Comparison of ENCODE assay signal across 1 cellular context in the genomic region with DNA sequence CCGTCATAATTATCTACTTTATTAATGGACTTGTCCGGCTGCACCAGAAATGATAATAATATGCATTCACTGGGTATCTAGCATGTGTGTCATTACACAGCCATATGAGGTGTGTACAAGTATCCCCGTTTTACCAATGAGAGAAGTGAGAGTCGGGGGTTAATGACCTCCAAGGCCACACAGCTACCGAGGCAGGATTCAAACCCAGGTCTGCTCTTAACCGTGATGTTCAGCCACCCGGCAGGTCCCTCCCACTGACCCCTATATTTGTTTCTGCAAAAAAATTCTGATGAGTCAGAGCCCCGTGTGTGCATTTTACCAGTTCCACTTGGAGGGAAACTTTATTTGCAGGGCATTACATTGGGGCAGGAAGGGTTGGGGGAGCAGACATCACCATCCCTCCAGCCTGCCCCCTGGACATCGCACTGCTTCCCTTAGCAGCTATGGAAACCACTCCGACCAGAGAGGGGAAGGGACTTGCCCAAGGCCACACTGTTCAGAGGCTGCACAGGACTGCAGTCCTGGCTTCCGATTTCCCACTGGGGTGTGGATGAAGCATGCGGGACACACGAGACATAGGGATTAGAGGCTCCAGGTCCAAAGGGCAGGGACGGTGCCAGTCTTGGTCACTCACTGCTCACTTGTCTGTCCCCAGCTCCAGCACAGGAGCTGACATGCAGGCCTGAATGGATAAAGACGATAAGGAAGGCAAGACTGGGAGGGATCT.
TF ChIP-seq lines count a peak whose summit lies in the region.

No MANE protein-coding gene starts in this region.

TF ChIP-seq in SK-N-SH, 30 proteins besides CTCF, POLR2A, EP300 and RAD21 (continued from another document):
- no peak for TF ChIP-seq GABPA (IDR thresholded peaks at IDR 0.05; ENCODE audit: low read depth)
- TF ChIP-seq YY1 (IDR thresholded peaks at IDR 0.05; ENCODE audit: low read depth): no peak
- TF ChIP-seq SMC3 (IDR thresholded peaks at IDR 0.05; ENCODE audit: low read depth, low read length): no peak
- no peak for TF ChIP-seq NRF1 (IDR thresholded peaks at IDR 0.05; ENCODE audit: low read depth, low read length)
- TF ChIP-seq FOSL2 (IDR thresholded peaks at IDR 0.05; ENCODE audit: borderline replicate concordance, low read depth): no peak
- no peak for TF ChIP-seq EZH2phosphoT487 (IDR thresholded peaks at IDR 0.05; ENCODE audit: borderline replicate concordance, low read depth)
- TF ChIP-seq GATA2 (CRISPR knock-in tag; IDR thresholded peaks at IDR 0.05): no peak
- TF ChIP-seq, protein P1, sequence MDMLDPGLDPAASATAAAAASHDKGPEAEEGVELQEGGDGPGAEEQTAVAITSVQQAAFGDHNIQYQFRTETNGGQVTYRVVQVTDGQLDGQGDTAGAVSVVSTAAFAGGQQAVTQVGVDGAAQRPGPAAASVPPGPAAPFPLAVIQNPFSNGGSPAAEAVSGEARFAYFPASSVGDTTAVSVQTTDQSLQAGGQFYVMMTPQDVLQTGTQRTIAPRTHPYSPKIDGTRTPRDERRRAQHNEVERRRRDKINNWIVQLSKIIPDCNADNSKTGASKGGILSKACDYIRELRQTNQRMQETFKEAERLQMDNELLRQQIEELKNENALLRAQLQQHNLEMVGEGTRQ (IDR thresholded peaks at IDR 0.05; ENCODE audit: borderline replicate concordance, low read depth, low read length): no peak
